In genomic region chr3:30185872-30186271, GRCh38 we compare ENCODE assay signal across 28 cellular contexts.
"Had no signal": no experiment of that assay in that cellular context is flagged by ENCODE, and none has a peak within 500 bp of the region (broad histone marks: within the 10 kb centered on the region; RNA-seq: fewer than 3 reads in every experiment).

No MANE protein-coding gene starts in this region.

- H3K4me1 ChIP-seq: adrenal gland, body of pancreas, colonic mucosa had no signal

- H3K9me3 ChIP-seq: adrenal gland, body of pancreas, colonic mucosa, esophagus squamous epithelium had no signal

- FAIRE-seq: endometrium, endothelial cell of umbilical vein had no signal

- DNase-seq: activated CD4-positive, alpha-beta memory T cell treated with anti-CD3 and anti-CD28 coated beads for 36 hours; activated CD4-positive, alpha-beta T cell treated with anti-CD3 and anti-CD28 coated beads for 36 hours; activated CD4-positive, alpha-beta T cell treated with anti-CD3 and anti-CD28 coated beads, Interleukin-2, amount 10 ng/mL, durations not matched to agents 24 days and 14 days; activated CD4-positive, CD25-positive, alpha-beta regulatory T cell; activated CD4-positive, CD25-positive, alpha-beta regulatory T cell treated with anti-CD3 and anti-CD28 coated beads, Interleukin-2, amount 50 U/mL, for 72 hours; activated CD8-positive, alpha-beta memory T cell treated with anti-CD3 and anti-CD28 coated beads, Interleukin-2, amount 10 ng/mL, durations not matched to agents 7 days and 5 days; activated CD8-positive, alpha-beta memory T cell treated with anti-CD3 and anti-CD28 coated beads, Interleukin-2, amount 50 U/mL, for 4 hours; activated CD8-positive, alpha-beta T cell treated with anti-CD3 and anti-CD28 coated beads, Interleukin-2, amount 10 ng/mL, durations not matched to agents 7 days and 5 days; activated effector memory CD4-positive, alpha-beta T cell treated with anti-CD3 and anti-CD28 coated beads, Interleukin-2, amount 50 U/mL, for 16 hours; activated naive CD4-positive, alpha-beta T cell treated with anti-CD3 and anti-CD28 coated beads for 36 hours; activated naive CD8-positive, alpha-beta T cell treated with anti-CD3 and anti-CD28 coated beads for 36 hours; activated naive CD8-positive, alpha-beta T cell treated with anti-CD3 and anti-CD28 coated beads, Interleukin-2, amount 50 U/mL, for 24 hours; activated T-cell treated with anti-CD3 and anti-CD28 coated beads, Interleukin-2, amount 50 U/mL, for 1 hour; activated T-cell treated with anti-CD3 and anti-CD28 coated beads, Interleukin-2, amount 50 U/mL, for 48 hours; adrenal gland; amygdala; aorta; body of pancreas; colonic mucosa; effector CD8-positive, alpha-beta T cell; esophagus squamous epithelium; foreskin melanocyte; head of caudate nucleus; T-helper 2 cell; WERI-Rb-1 had no signal

- H3K4me3 ChIP-seq: adrenal gland, body of pancreas, colonic mucosa, esophagus squamous epithelium had no signal

- H3K27me3 ChIP-seq: adrenal gland, body of pancreas, colonic mucosa had no signal

- H3K27ac ChIP-seq: adrenal gland, body of pancreas, colonic mucosa, epithelial cell of prostate, esophagus squamous epithelium, WERI-Rb-1 had no signal

- H3K36me3 ChIP-seq: adrenal gland, colonic mucosa, esophagus squamous epithelium, WERI-Rb-1 had no signal
